Comparison of ENCODE assay signal across 23 cellular contexts in genomic region chr22:20124083-20124787, GRCh38. TPM values are rescaled to one million over a fixed set of nuclear protein-coding genes. Genes with fewer than 3 reads are reported as not detected.
"Had no signal": no experiment of that assay in that cellular context is flagged by ENCODE, and none has a peak within 500 bp of the region (broad histone marks: within the 10 kb centered on the region; RNA-seq: fewer than 3 reads in every experiment).

No MANE protein-coding gene starts in this region.

- H3K27ac ChIP-seq: cardiac muscle cell, foreskin keratinocyte, left ventricle myocardium inferior, neural progenitor cell, ovary, psoas muscle, suprapubic skin, upper lobe of left lung had no signal

- H3K27me3 Mint-ChIP-seq: activated CD4-positive, alpha-beta T cell treated with anti-CD3 and anti-CD28 coated beads, Interleukin-2, amount 10 ng/mL, durations not matched to agents 24 days and 14 days; activated CD8-positive, alpha-beta T cell treated with anti-CD3 and anti-CD28 coated beads for 36 hours; activated naive CD4-positive, alpha-beta T cell treated with anti-CD3 and anti-CD28 coated beads, Interleukin-2, amount 50 U/mL, for 24 hours; T-cell had no signal

- H2AFZ ChIP-seq: neural progenitor cell had no signal

- DNase-seq: activated CD4-positive, alpha-beta T cell treated with anti-CD3 and anti-CD28 coated beads, Interleukin-2, amount 10 ng/mL, durations not matched to agents 24 days and 14 days; activated CD8-positive, alpha-beta T cell treated with anti-CD3 and anti-CD28 coated beads for 36 hours; activated gamma-delta T cell; activated T-cell treated with anti-CD3 and anti-CD28 coated beads, Interleukin-2, amount 50 U/mL, for 48 hours; amygdala; endodermal cell; foreskin keratinocyte; kidney glomerular epithelial cell; left ventricle myocardium inferior; mammary epithelial cell; ovary; psoas muscle; stimulated activated naive CD4-positive, alpha-beta T cell treated with Interleukin-2 at 50 U/mL for 16 hours; T-cell; T1000 had no signal

- H3K4me1 ChIP-seq: foreskin keratinocyte had no signal

- H3K9ac ChIP-seq: neural progenitor cell had no signal

- H3K27me3 ChIP-seq: cardiac muscle cell, foreskin keratinocyte, neural progenitor cell, ovary, suprapubic skin, upper lobe of left lung had no signal

- H3K4me2 ChIP-seq: neural progenitor cell had no signal

- ATAC-seq: activated CD8-positive, alpha-beta T cell treated with anti-CD3 and anti-CD28 coated beads for 36 hours; foreskin keratinocyte; psoas muscle; right cardiac atrium; SK-N-SH treated with all-trans-retinoic acid at 6 μM for 48 hours; T-cell had no signal

- H3K4me1 Mint-ChIP-seq: endodermal cell had no signal

- H3K9me3 ChIP-seq: left ventricle myocardium inferior, ovary, psoas muscle, suprapubic skin, upper lobe of left lung had no signal

- H3K4me3 Mint-ChIP-seq: activated CD4-positive, alpha-beta T cell treated with anti-CD3 and anti-CD28 coated beads, Interleukin-2, amount 10 ng/mL, durations not matched to agents 24 days and 14 days; activated CD8-positive, alpha-beta T cell treated with anti-CD3 and anti-CD28 coated beads for 36 hours; activated naive CD4-positive, alpha-beta T cell treated with anti-CD3 and anti-CD28 coated beads, Interleukin-2, amount 50 U/mL, for 24 hours; endodermal cell; neural progenitor cell; T-cell had no signal

- H3K4me3 ChIP-seq: cardiac muscle cell, left ventricle myocardium inferior, neural progenitor cell, ovary, psoas muscle, suprapubic skin, upper lobe of left lung had no signal

- H3K36me3 ChIP-seq: ovary had no signal

- H3K9me3 Mint-ChIP-seq: activated CD4-positive, alpha-beta T cell treated with anti-CD3 and anti-CD28 coated beads, Interleukin-2, amount 10 ng/mL, durations not matched to agents 24 days and 14 days; activated CD8-positive, alpha-beta T cell treated with anti-CD3 and anti-CD28 coated beads for 36 hours; activated naive CD4-positive, alpha-beta T cell treated with anti-CD3 and anti-CD28 coated beads, Interleukin-2, amount 50 U/mL, for 24 hours; endodermal cell; neural progenitor cell; T-cell had no signal

- H3K27ac Mint-ChIP-seq: activated CD4-positive, alpha-beta T cell treated with anti-CD3 and anti-CD28 coated beads, Interleukin-2, amount 10 ng/mL, durations not matched to agents 24 days and 14 days; activated naive CD4-positive, alpha-beta T cell treated with anti-CD3 and anti-CD28 coated beads, Interleukin-2, amount 50 U/mL, for 24 hours; endodermal cell; neural progenitor cell had no signal

RNA-seq across cellular contexts. Expression of gene CCDC188, which starts 26.6 kb away (rescaled TPM):
- total RNA-seq: activated CD4-positive, alpha-beta T cell treated with anti-CD3 and anti-CD28 coated beads, Interleukin-2, amount 10 ng/mL, durations not matched to agents 24 days and 14 days; activated CD8-positive, alpha-beta T cell treated with anti-CD3 and anti-CD28 coated beads for 36 hours; cardiac muscle cell; endodermal cell; epithelial cell of proximal tubule; foreskin keratinocyte; left ventricle myocardium inferior had no signal
- polyA plus RNA-seq: cardiac muscle cell, foreskin keratinocyte had no signal
